ENCODE assay signal across 1 cellular context in genomic region chr9:99103054-99103453, GRCh38.
TF ChIP-seq lines count a peak whose summit lies in the region.

No MANE protein-coding gene starts in this region.

TF ChIP-seq in HepG2, 621 proteins besides CTCF, POLR2A, EP300 and RAD21 (continued from another document):
- no peak for TF ChIP-seq SRF (IDR thresholded peaks at IDR 0.05; ENCODE audit: low read depth, low read length)
- no peak for TF ChIP-seq IRF9 (CRISPR knock-in tag; IDR thresholded peaks at IDR 0.05; ENCODE audit: borderline replicate concordance)
- no peak for TF ChIP-seq ZSCAN29 (CRISPR knock-in tag; conservative IDR thresholded peaks at IDR 0.05)
- TF ChIP-seq ATF7 (IDR thresholded peaks at IDR 0.05), result peak; percentile 90
- no peak for TF ChIP-seq ATF7 (CRISPR knock-in tag; IDR thresholded peaks at IDR 0.05)
- TF ChIP-seq CREB1 (IDR thresholded peaks at IDR 0.05), result 0 out of 2 replicates have a peak, but pooled peaks have one; percentile 15
- TF ChIP-seq CREB1 (CRISPR knock-in tag; IDR thresholded peaks at IDR 0.05), result 0 out of 2 replicates have a peak, but pooled peaks have one; percentile 43
- no peak for TF ChIP-seq ZNF234 (CRISPR knock-in tag; conservative IDR thresholded peaks at IDR 0.05)
